ENCODE assay signal across 12 cellular contexts in the genomic region with DNA sequence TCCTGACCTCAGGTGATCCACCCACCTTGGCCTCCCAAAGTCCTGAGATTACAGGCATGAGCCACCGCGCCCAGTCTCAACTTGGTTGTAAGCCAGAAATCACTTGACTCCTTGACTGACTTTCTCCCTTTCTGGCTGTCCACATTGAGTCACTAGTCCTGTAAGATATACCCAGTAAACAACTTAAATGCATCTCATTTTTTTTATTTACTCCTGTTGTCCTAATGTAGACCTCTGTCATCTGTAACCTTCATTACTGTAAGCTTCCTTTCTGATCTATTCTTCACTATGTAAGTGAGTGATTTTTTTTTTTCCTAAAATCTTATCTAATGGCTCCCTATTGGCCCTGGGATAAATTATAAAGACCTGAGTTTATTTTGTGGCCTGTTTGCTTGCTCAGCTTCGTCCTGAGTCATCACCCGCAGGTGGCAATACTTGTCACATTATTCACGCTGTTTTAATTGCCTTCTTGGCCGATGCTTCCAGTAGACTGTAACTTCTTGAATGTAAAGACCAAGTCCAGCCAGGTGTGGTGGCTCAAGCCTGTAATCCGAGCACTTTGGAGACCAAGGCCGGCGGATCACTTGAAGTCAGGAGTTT. TPM values are rescaled to one million over a fixed set of nuclear protein-coding genes. Genes with fewer than 3 reads are reported as not detected.
DNase-seq lines count a peak whose midpoint lies in the region; ATAC-seq and TF ChIP-seq lines count a peak whose summit lies in the region.
"Had no signal": no experiment of that assay in that cellular context is flagged by ENCODE, and none has a peak within 500 bp of the region (broad histone marks: within the 10 kb centered on the region; RNA-seq: fewer than 3 reads in every experiment).

No MANE protein-coding gene starts in this region.

- H3K4me1 ChIP-seq in CD8-positive, alpha-beta memory T cell (ENCODE audit: insufficient read depth, low read length), result peaks cover 37% of the 10 kb centered on the region
- H3K4me1 ChIP-seq in mesendoderm (ENCODE audit: control insufficient read depth, low read depth, low read length), result peaks cover 3% of the 10 kb centered on the region
- H3K4me1 ChIP-seq: HAP-1 had no signal

- no peak overlapping the region for H2BK120ac ChIP-seq in mesendoderm (ENCODE audit: low read depth, low read length)

- peaks cover 0 to 50% (median 5%) of the 10 kb centered on the region in 3 donors for H3K36me3 Mint-ChIP-seq in CD8-positive, alpha-beta memory T cell

- CTCF ChIA-PET in CD8-positive, alpha-beta memory T cell (lab: Charles Lee), result no interaction called here

- no peak overlapping the region for H3K9ac ChIP-seq in mesendoderm (ENCODE audit: low read length)

- WGBS in mesendoderm (ENCODE audit: extremely low coverage, insufficient coverage, low lambda C conversion rate), result no CpG with 5 or more reads among the region's 9 CpGs

- POLR2A ChIA-PET in CD8-positive, alpha-beta memory T cell (lab: Charles Lee), result no interaction called here

- peaks cover 64 to 88% (median 81%) of the 10 kb centered on the region in 3 donors for H3K4me1 Mint-ChIP-seq in CD8-positive, alpha-beta memory T cell

- in situ Hi-C loops in astrocyte of the cerebellum (cut with HindIII; ENCODE audit: low sequenced_read_pairs), result no loop called here

- peak overlapping the region in 3 of 7 donors; percentile 2 to 62 (median 31) for H3K4me3 Mint-ChIP-seq in CD8-positive, alpha-beta memory T cell
- H3K4me3 Mint-ChIP-seq: dendritic cell treated with granulocyte-macrophage colony-stimulating factor and Interleukin-4, amounts not matched to agents 40 ng/mL and 50 ng/mL, for 4 days had no signal

- H3K4me3 ChIP-seq in CD8-positive, alpha-beta memory T cell (ENCODE audit: low read length), result no peak overlapping the region
- H3K4me3 ChIP-seq in astrocyte of the cerebellum (ENCODE audit: low read depth, low read length) (no peak overlapping the region), mesendoderm (ENCODE audit: low read length) (no peak overlapping the region)
- H3K4me3 ChIP-seq: HAP-1 had no signal

- H3K36me3 ChIP-seq in CD8-positive, alpha-beta memory T cell (ENCODE audit: insufficient read depth, low read length), result no peaks in the 10 kb centered on the region
- no peaks in the 10 kb centered on the region for H3K36me3 ChIP-seq in mesendoderm (ENCODE audit: control insufficient read depth, insufficient read depth, low read length)

- no peak overlapping the region for H2BK15ac ChIP-seq in mesendoderm (replicated peaks; ENCODE audit: low read depth)

- no peak for TF ChIP-seq CTCF in astrocyte of the cerebellum (IDR thresholded peaks at IDR 0.05; ENCODE audit: low read depth, low read length, missing control alignments)

- no peak overlapping the region for H3K18ac ChIP-seq in mesendoderm (ENCODE audit: low read length)

- no peak for ATAC-seq in GM19397 (IDR thresholded peaks at IDR 0.05; ENCODE audit: unreplicated experiment)

- H3K9me3 ChIP-seq in CD8-positive, alpha-beta memory T cell (ENCODE audit: low read length), result no peaks in the 10 kb centered on the region
- H3K9me3 ChIP-seq: HAP-1 had no signal

- no peak overlapping the region for H2AK5ac ChIP-seq in mesendoderm (ENCODE audit: low read length)

- H3K9me3 Mint-ChIP-seq in CD8-positive, alpha-beta memory T cell, result no peaks in the 10 kb centered on the region

- H3K27me3 Mint-ChIP-seq in CD8-positive, alpha-beta memory T cell, result no peaks in the 10 kb centered on the region
- H3K27me3 Mint-ChIP-seq: dendritic cell treated with granulocyte-macrophage colony-stimulating factor and Interleukin-4, amounts not matched to agents 40 ng/mL and 50 ng/mL, for 4 days had no signal

- no peak overlapping the region for H3K56ac ChIP-seq in mesendoderm (ENCODE audit: low read length)

- H3K27me3 ChIP-seq in CD8-positive, alpha-beta memory T cell (ENCODE audit: insufficient read depth, low read length, poor library complexity, severe bottlenecking), result no peaks in the 10 kb centered on the region
- no peaks in the 10 kb centered on the region for H3K27me3 ChIP-seq in mesendoderm (ENCODE audit: insufficient read depth, low read length, poor library complexity)

- peak overlapping the region; percentile 16 to 78 (median 44) for H3K27ac Mint-ChIP-seq in CD8-positive, alpha-beta memory T cell
- H3K27ac Mint-ChIP-seq: dendritic cell treated with granulocyte-macrophage colony-stimulating factor and Interleukin-4, amounts not matched to agents 40 ng/mL and 50 ng/mL, for 4 days had no signal

- no peak overlapping the region for H4K8ac ChIP-seq in mesendoderm (ENCODE audit: low read depth, low read length)

- no peak overlapping the region for H3K4me2 ChIP-seq in mesendoderm (ENCODE audit: low read length)

- no peak overlapping the region for H3K4ac ChIP-seq in mesendoderm (ENCODE audit: low read depth, low read length)

- H4K5ac ChIP-seq in mesendoderm (ENCODE audit: low read length), result no peak overlapping the region

- H3K79me2 ChIP-seq in mesendoderm (ENCODE audit: control insufficient read depth, insufficient read depth, low read length), result peaks cover 61% of the 10 kb centered on the region

- DNase-seq in CD8-positive, alpha-beta memory T cell, result no peak
- peak; percentile 80 for DNase-seq in HT-29 (ENCODE audit: low spot score)
- peak; percentile 89 for DNase-seq in astrocyte of the cerebellum (ENCODE audit: low read depth)
- peak; percentile 62 for DNase-seq in mesendoderm
- no peak for DNase-seq in hippocampal formation (lab: John Stamatoyannopoulos, UW)
- DNase-seq in NCI-H774 (lab: John Stamatoyannopoulos, UW), result no peak
- no peak for DNase-seq in activated gamma-delta T cell (lab: John Stamatoyannopoulos, UW)
- DNase-seq: MM.1S, WERI-Rb-1 had no signal

- no peak overlapping the region for H3K23ac ChIP-seq in mesendoderm (ENCODE audit: low read length)

- no peak overlapping the region for H2BK5ac ChIP-seq in mesendoderm (ENCODE audit: low read length)

- no peak overlapping the region for H3K27ac ChIP-seq in CD8-positive, alpha-beta memory T cell (ENCODE audit: low read depth, low read length)
- no peak overlapping the region for H3K27ac ChIP-seq in mesendoderm (ENCODE audit: low read depth, low read length)
- H3K27ac ChIP-seq: WERI-Rb-1 had no signal

- peaks cover 4% of the 10 kb centered on the region for H3K79me1 ChIP-seq in mesendoderm (ENCODE audit: low read length)

RNA-seq across cellular contexts. Expression of a gene that starts 41.0 kb away (rescaled TPM):
- total RNA-seq in CD8-positive, alpha-beta memory T cell, result 100 to 1,000 TPM; 159 to 168 TPM
- 13.2 TPM for polyA plus RNA-seq in CD8-positive, alpha-beta memory T cell
- total RNA-seq in HT-29 (2014; rRNA removed; shearing (Covaris generic)), result 31.6 TPM in 2 replicates
- 66.9 TPM for polyA plus RNA-seq in mesendoderm (2013, experiment 1 of 2)
- polyA plus RNA-seq in mesendoderm (2013, experiment 2 of 2), result 65.3 TPM

Comparison
In these comparisons a context has a peak if more than half of its experiments do, and no peak if none do; other contexts are left out.
1. DNase-seq: peak in HT-29 (single experiment), astrocyte of the cerebellum (single experiment) and mesendoderm (single experiment); none in CD8-positive, alpha-beta memory T cell (0 of 5), hippocampal formation (0 of 2), NCI-H774 (single experiment) and activated gamma-delta T cell (single experiment).